Comparison of ENCODE assay signal across 8 cellular contexts in genomic region chr16:22189473-22190168, GRCh38. TPM values are rescaled to one million over a fixed set of nuclear protein-coding genes. Genes with fewer than 3 reads are reported as not detected.
DNase-seq lines count a peak whose midpoint lies in the region; ATAC-seq and TF ChIP-seq lines count a peak whose summit lies in the region.

No MANE protein-coding gene starts in this region.

- POLR2A ChIA-PET in WTC11 (lab: Charles Lee), result interaction anchor here (0.5 to 1.3 kb wide), 2 partner anchors 22 to 182 kb away, joined by 4 read pairs; partner anchors contain the start of gene MOSMO

- CTCF ChIA-PET in WTC11 (lab: Charles Lee), result interaction anchor here (0.7 to 4.6 kb wide), 31 partner anchors 10 to 240 kb away, joined by 3 to 53 read pairs (median 9); partner anchors contain the start of genes EEF2K, MOSMO, PDZD9 and VWA3A

- DNase-seq in NCI-H1417 (lab: John Stamatoyannopoulos, UW) (peak; percentile 41 to 56 (median 53)), NCI-H1417 treated with DMSO at 0.1 percent for 48 hours (lab: John Stamatoyannopoulos, UW) (no peak), WTC11 (ENCODE audit: low spot score) (no peak), dermis blood vessel endothelial cell (peak; percentile 86), mesothelial cell of epicardium (ENCODE audit: low spot score in 2 of 2, unreplicated experiment in 2 of 2) (peak in 1 of 2 experiments; percentile 46), NCI-H1930 (lab: John Stamatoyannopoulos, UW) (no peak)
- DNase-seq in stimulated activated CD8-positive, alpha-beta memory T cell treated with anti-CD3 and anti-CD28 coated beads, Interleukin-7, amount 100 ng/mL, for 1 hour (ENCODE audit: low read depth in 2 of 2), result peak; percentile 66 to 79

- H3K9me3 Mint-ChIP-seq in WTC11, result no peaks in the 10 kb centered on the region
- H3K9me3 Mint-ChIP-seq in mesothelial cell of epicardium, result no peaks in the 10 kb centered on the region

- H3K36me3 Mint-ChIP-seq in WTC11 (no peaks in the 10 kb centered on the region), mesothelial cell of epicardium (no peaks in the 10 kb centered on the region)

- peaks cover 34% of the 10 kb centered on the region for H3K4me1 Mint-ChIP-seq in WTC11
- peaks cover 20% of the 10 kb centered on the region for H3K4me1 Mint-ChIP-seq in mesothelial cell of epicardium

- peak; percentile 7 for ATAC-seq in HG03460 (IDR thresholded peaks at IDR 0.05; ENCODE audit: unreplicated experiment)
- no peak for ATAC-seq in WTC11

- TF ChIP-seq CTCF in WTC11 (IDR thresholded peaks at IDR 0.05) (no peak), mesothelial cell of epicardium (IDR thresholded peaks at IDR 0.05; ENCODE audit: unreplicated experiment) (no peak)

- H3K27ac Mint-ChIP-seq in WTC11 (no peak overlapping the region), mesothelial cell of epicardium (peak overlapping the region; percentile 80)

- H3K4me3 Mint-ChIP-seq in WTC11, result peak overlapping the region; percentile 88
- peak overlapping the region; percentile 96 for H3K4me3 Mint-ChIP-seq in mesothelial cell of epicardium

- peaks cover 18% of the 10 kb centered on the region for H3K27me3 Mint-ChIP-seq in WTC11 (ENCODE audit: low read depth)
- no peaks in the 10 kb centered on the region for H3K27me3 Mint-ChIP-seq in mesothelial cell of epicardium (ENCODE audit: low read depth)

TF ChIP-seq in WTC11, 78 proteins besides CTCF, POLR2A, EP300 and RAD21:
- TF ChIP-seq NR1H2 (CRISPR knock-in tag; IDR thresholded peaks at IDR 0.05), result no peak
- TF ChIP-seq AR (CRISPR knock-in tag; IDR thresholded peaks at IDR 0.05), result no peak
- TF ChIP-seq FOXP1 (CRISPR knock-in tag; IDR thresholded peaks at IDR 0.05; ENCODE audit: borderline replicate concordance), result no peak
- TF ChIP-seq HMGA2 (CRISPR knock-in tag; IDR thresholded peaks at IDR 0.05), result no peak
TF ChIP-seq in WTC11: peak in this region for 0.

RNA-seq across cellular contexts. Expression of gene EEF2K, which starts 16.5 kb away (rescaled TPM):
- 23.8 to 27.7 TPM (median 26.7 TPM) in 3 replicates for total RNA-seq in WTC11 (2021)
- total RNA-seq in dermis blood vessel endothelial cell, result 44.1 and 59.6 TPM in 2 replicates
- 20.4 to 22.1 TPM (median 21.4 TPM) in 3 replicates for total RNA-seq in mesothelial cell of epicardium

RNA-seq across cellular contexts. Expression of gene SDR42E2, which starts 27.3 kb away (rescaled TPM):
- total RNA-seq in WTC11 (2021) (0.09 to 0.18 TPM (median 0.13 TPM) in 3 replicates), dermis blood vessel endothelial cell (not detected in 2 replicates), mesothelial cell of epicardium (0.09 TPM in 2 of 3 replicates, not detected in the other)

Comparison
In these comparisons a context has a peak if more than half of its experiments do, and no peak if none do; other contexts are left out.
1. DNase-seq: peak in NCI-H1417 (3 of 3), dermis blood vessel endothelial cell (single experiment) and stimulated activated CD8-positive, alpha-beta memory T cell treated with anti-CD3 and anti-CD28 coated beads, Interleukin-7, amount 100 ng/mL, for 1 hour (2 of 2); none in NCI-H1417 treated with DMSO at 0.1 percent for 48 hours (single experiment), WTC11 (single experiment) and NCI-H1930 (0 of 2).